Comparison of ENCODE assay signal across 20 cellular contexts in the genomic region with DNA sequence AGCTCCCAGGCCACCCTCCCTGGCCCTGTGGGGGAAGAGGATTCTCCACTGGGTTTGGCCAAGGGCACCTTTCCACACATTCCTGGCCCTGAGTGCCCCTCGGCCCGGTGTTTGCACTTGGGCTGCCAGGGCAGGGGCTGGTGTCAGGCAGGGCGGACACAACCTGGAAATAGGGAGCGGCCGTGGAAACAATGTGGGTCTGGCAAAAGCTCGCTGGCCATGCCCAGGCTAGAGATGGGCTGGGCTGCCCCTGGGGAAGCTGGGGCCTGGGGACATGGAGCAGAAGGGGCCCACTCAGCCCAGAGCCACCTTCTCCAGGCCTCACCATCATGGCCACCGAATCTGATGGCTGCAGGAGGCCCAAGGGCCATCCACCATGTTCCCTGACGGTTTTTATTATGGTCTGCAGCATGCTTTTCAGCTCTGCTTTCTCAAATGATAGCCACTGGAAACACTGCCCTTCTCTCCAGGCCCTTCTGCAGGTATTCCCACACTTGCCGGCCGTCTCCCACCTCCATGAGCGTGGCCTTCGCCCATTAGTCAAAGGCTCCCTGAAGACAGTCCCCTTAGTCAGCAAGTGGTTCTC.
"Had no signal": no experiment of that assay in that cellular context is flagged by ENCODE, and none has a peak within 500 bp of the region (broad histone marks: within the 10 kb centered on the region; RNA-seq: fewer than 3 reads in every experiment).

No MANE protein-coding gene starts in this region.

- DNase-seq: colonic mucosa; cortex of kidney; effector CD8-positive, alpha-beta T cell; effector memory CD8-positive, alpha-beta T cell; endodermal cell; foreskin keratinocyte; heart left ventricle; hypothalamus; immature natural killer cell; islet precursor cell; kidney; kidney glomerular epithelial cell; left colon; left ventricle myocardium superior; lower lobe of right lung; mesendoderm; midbrain had no signal

- H3K9me3 ChIP-seq: colonic mucosa, esophagus muscularis mucosa, gastroesophageal sphincter, heart left ventricle, lower lobe of right lung had no signal

- H3K27me3 ChIP-seq: colonic mucosa, gastroesophageal sphincter had no signal

- H3K4me3 ChIP-seq: colonic mucosa, esophagus muscularis mucosa, gastroesophageal sphincter, heart left ventricle, hepatocyte, lower lobe of right lung had no signal

- H3K36me3 ChIP-seq: colonic mucosa, esophagus muscularis mucosa, gastroesophageal sphincter, heart left ventricle, lower lobe of right lung had no signal

- H3K79me2 ChIP-seq: hepatocyte had no signal

- H3K4me2 ChIP-seq: hepatocyte had no signal

- H3K27ac ChIP-seq: colonic mucosa, esophagus muscularis mucosa, foreskin keratinocyte, gastroesophageal sphincter, heart left ventricle, hepatocyte, lower lobe of right lung had no signal

- H2AFZ ChIP-seq: hepatocyte had no signal

- H3K4me1 ChIP-seq: colonic mucosa, foreskin keratinocyte, gastroesophageal sphincter, heart left ventricle, lower lobe of right lung had no signal
